ENCODE assay signal across 8 cellular contexts in genomic region chr19:7869453-7869909, GRCh38. TPM values are rescaled to one million over a fixed set of nuclear protein-coding genes. Genes with fewer than 3 reads are reported as not detected.
DNase-seq lines count a peak whose midpoint lies in the region; ATAC-seq and TF ChIP-seq lines count a peak whose summit lies in the region.

No MANE protein-coding gene starts in this region.

- CTCF ChIA-PET in CD4-positive, alpha-beta T cell (lab: Charles Lee), result interaction anchor here (0.8 to 2.2 kb wide), 23 partner anchors 8 to 800 kb away, joined by 3 to 43 read pairs (median 5); partner anchors contain the start of genes MAP2K7, SNAPC2, TIMM44 and TRAPPC5
- CTCF ChIA-PET in activated CD4-positive, alpha-beta T cell treated with anti-CD3 and anti-CD28 coated beads, Interleukin-2, amount 10 ng/mL, durations not matched to agents 7 days and 5 days (lab: Charles Lee), result interaction anchor here (0.6 to 2.2 kb wide), 26 partner anchors 10 to 800 kb away, joined by 3 to 28 read pairs (median 5); partner anchors contain the start of genes MAP2K7, SNAPC2, TIMM44 and TRAPPC5

- no peak for TF ChIP-seq CTCF in CD4-positive, alpha-beta T cell (IDR thresholded peaks at IDR 0.05)

- intact Hi-C loops in CD4-positive, alpha-beta T cell (cut with DNase I, micrococcal nuclease), result loop anchor here (1.0 to 5.0 kb wide), 4 partner anchors 39 to 73 kb away; partner anchors contain the start of genes SNAPC2 (in 2 of the 2), EVI5L (in 1 of the 2) and TIMM44 (in 1 of the 2)

- H3K9me3 ChIP-seq in CD4-positive, alpha-beta T cell (ENCODE audit: control insufficient read depth, low read length), result no peaks in the 10 kb centered on the region

- peak; percentile 72 to 89 (median 77) for DNase-seq in CD4-positive, alpha-beta T cell
- peak; percentile 56 for DNase-seq in KG1 (lab: John Stamatoyannopoulos, UW)
- peak; percentile 75 for DNase-seq in activated CD4-positive, alpha-beta T cell treated with anti-CD3 and anti-CD28 coated beads, Interleukin-2, amount 10 ng/mL, durations not matched to agents 7 days and 5 days
- DNase-seq in ecto neural progenitor cell (ENCODE audit: low spot score), result peak; percentile 91
- DNase-seq in mucosa of gallbladder (ENCODE audit: low spot score), result peak; percentile 56
- DNase-seq in stimulated activated CD8-positive, alpha-beta memory T cell treated with anti-CD3 and anti-CD28 coated beads, Interleukin-7, amount 100 ng/mL, for 4 hours (ENCODE audit: low read depth in 2 of 2), result peak; percentile 62 to 68
- DNase-seq in 8988T, result no peak

- peak overlapping the region; percentile 81 for H3K4me3 Mint-ChIP-seq in CD4-positive, alpha-beta T cell
- peak overlapping the region; percentile 59 for H3K4me3 Mint-ChIP-seq in activated CD4-positive, alpha-beta T cell treated with anti-CD3 and anti-CD28 coated beads, Interleukin-2, amount 10 ng/mL, durations not matched to agents 7 days and 5 days

- H3K9me3 Mint-ChIP-seq in CD4-positive, alpha-beta T cell, result no peaks in the 10 kb centered on the region
- no peaks in the 10 kb centered on the region for H3K9me3 Mint-ChIP-seq in activated CD4-positive, alpha-beta T cell treated with anti-CD3 and anti-CD28 coated beads, Interleukin-2, amount 10 ng/mL, durations not matched to agents 7 days and 5 days

- peak; percentile 66 for ATAC-seq in CD4-positive, alpha-beta T cell (ENCODE audit: poor library complexity)
- ATAC-seq in GM21529 (IDR thresholded peaks at IDR 0.05; ENCODE audit: unreplicated experiment), result peak; percentile 43

- no peaks in the 10 kb centered on the region for H3K36me3 Mint-ChIP-seq in CD4-positive, alpha-beta T cell (ENCODE audit: low read depth)
- H3K36me3 Mint-ChIP-seq in activated CD4-positive, alpha-beta T cell treated with anti-CD3 and anti-CD28 coated beads, Interleukin-2, amount 10 ng/mL, durations not matched to agents 7 days and 5 days (ENCODE audit: low read depth), result no peaks in the 10 kb centered on the region

- POLR2A ChIA-PET in CD4-positive, alpha-beta T cell (lab: Charles Lee), result interaction anchor here (0.5 to 2.2 kb wide), 15 partner anchors 8 to 1752 kb away, joined by 3 to 42 read pairs (median 5); partner anchors contain the start of genes MAP2K7, MCOLN1, PET100 and SNAPC2
- POLR2A ChIA-PET in activated CD4-positive, alpha-beta T cell treated with anti-CD3 and anti-CD28 coated beads, Interleukin-2, amount 10 ng/mL, durations not matched to agents 7 days and 5 days (lab: Charles Lee), result no interaction called here

- peaks cover 23% of the 10 kb centered on the region for H3K27me3 ChIP-seq in CD4-positive, alpha-beta T cell (ENCODE audit: control insufficient read depth, insufficient read depth, low read length)

- peaks cover 39% of the 10 kb centered on the region for H3K4me1 Mint-ChIP-seq in CD4-positive, alpha-beta T cell (ENCODE audit: low read depth)
- peaks cover 44% of the 10 kb centered on the region for H3K4me1 Mint-ChIP-seq in activated CD4-positive, alpha-beta T cell treated with anti-CD3 and anti-CD28 coated beads, Interleukin-2, amount 10 ng/mL, durations not matched to agents 7 days and 5 days

- H3K27ac ChIP-seq in CD4-positive, alpha-beta T cell (ENCODE audit: low read depth, low read length), result no peak overlapping the region

- peaks cover 33% of the 10 kb centered on the region for H3K27me3 Mint-ChIP-seq in CD4-positive, alpha-beta T cell
- H3K27me3 Mint-ChIP-seq in activated CD4-positive, alpha-beta T cell treated with anti-CD3 and anti-CD28 coated beads, Interleukin-2, amount 10 ng/mL, durations not matched to agents 7 days and 5 days, result peaks cover 37% of the 10 kb centered on the region

- peak overlapping the region; percentile 80 for H3K27ac Mint-ChIP-seq in CD4-positive, alpha-beta T cell
- peak overlapping the region; percentile 57 for H3K27ac Mint-ChIP-seq in activated CD4-positive, alpha-beta T cell treated with anti-CD3 and anti-CD28 coated beads, Interleukin-2, amount 10 ng/mL, durations not matched to agents 7 days and 5 days

RNA-seq across cellular contexts. Expression of gene PRR36, which starts 4.7 kb away (rescaled TPM):
- total RNA-seq in CD4-positive, alpha-beta T cell, result under 1 TPM; 0.25 to 0.30 TPM
- total RNA-seq in activated CD4-positive, alpha-beta T cell treated with anti-CD3 and anti-CD28 coated beads, Interleukin-2, amount 10 ng/mL, durations not matched to agents 7 days and 5 days, result under 1 TPM; 0.10 to 0.15 TPM
- total RNA-seq in mucosa of gallbladder, result 1.6 TPM

RNA-seq across cellular contexts. Expression of gene LRRC8E, which starts 18.8 kb away (rescaled TPM):
- total RNA-seq in CD4-positive, alpha-beta T cell, result not detected
- not detected for total RNA-seq in activated CD4-positive, alpha-beta T cell treated with anti-CD3 and anti-CD28 coated beads, Interleukin-2, amount 10 ng/mL, durations not matched to agents 7 days and 5 days
- total RNA-seq in mucosa of gallbladder, result 4.1 TPM

RNA-seq across cellular contexts. Expression of gene MAP2K7, which starts 34.2 kb away (rescaled TPM):
- 10 to 100 TPM; 81.7 to 82.3 TPM for total RNA-seq in CD4-positive, alpha-beta T cell
- total RNA-seq in activated CD4-positive, alpha-beta T cell treated with anti-CD3 and anti-CD28 coated beads, Interleukin-2, amount 10 ng/mL, durations not matched to agents 7 days and 5 days, result 10 to 100 TPM; 44.1 to 45.6 TPM
- total RNA-seq in mucosa of gallbladder, result 39.1 TPM

RNA-seq across cellular contexts. Expression of gene EVI5L, which starts 39.5 kb away (rescaled TPM):
- total RNA-seq in CD4-positive, alpha-beta T cell, result 1 to 10 TPM; 5.2 to 6.0 TPM
- 10 to 100 TPM in 1 of 2 experiments, 1 to 10 TPM in 1; 9.7 to 11.2 TPM for total RNA-seq in activated CD4-positive, alpha-beta T cell treated with anti-CD3 and anti-CD28 coated beads, Interleukin-2, amount 10 ng/mL, durations not matched to agents 7 days and 5 days
- total RNA-seq in mucosa of gallbladder, result 23.4 TPM

RNA-seq across cellular contexts. Expression of gene TGFBR3L, which starts 45.1 kb away (rescaled TPM):
- total RNA-seq in CD4-positive, alpha-beta T cell, result 1 to 10 TPM; 1.1 to 1.2 TPM
- 1 to 10 TPM in 1 of 2 experiments, under 1 TPM in 1; 0.79 to 1.4 TPM for total RNA-seq in activated CD4-positive, alpha-beta T cell treated with anti-CD3 and anti-CD28 coated beads, Interleukin-2, amount 10 ng/mL, durations not matched to agents 7 days and 5 days
- 0.52 TPM for total RNA-seq in mucosa of gallbladder
